ENCODE assay signal across 15 cellular contexts in genomic region chr5:178677429-178677828, GRCh38.
"Had no signal": no experiment of that assay in that cellular context is flagged by ENCODE, and none has a peak within 500 bp of the region (broad histone marks: within the 10 kb centered on the region; RNA-seq: fewer than 3 reads in every experiment).

No MANE protein-coding gene starts in this region.

- H3K4me2 ChIP-seq: neural progenitor cell had no signal

- DNase-seq: activated CD4-positive, alpha-beta T cell treated with anti-CD3 and anti-CD28 coated beads for 48 hours; activated naive CD4-positive, alpha-beta T cell; aorta; colonic mucosa; foreskin keratinocyte; heart right ventricle; midbrain; T1000 had no signal

- H3K79me2 ChIP-seq: parathyroid adenoma had no signal

- H3K27me3 ChIP-seq: cardiac muscle cell, colonic mucosa, foreskin keratinocyte, neural progenitor cell, tibial nerve had no signal

- H3K27ac ChIP-seq: cardiac muscle cell, colonic mucosa, foreskin keratinocyte, heart right ventricle, neural progenitor cell, parathyroid adenoma, skin epidermis, tibial nerve had no signal

- H3K4me3 ChIP-seq: cardiac muscle cell, colonic mucosa, heart right ventricle, neural progenitor cell, skin epidermis, tibial nerve had no signal

- ATAC-seq: foreskin keratinocyte; stimulated activated effector memory CD8-positive, alpha-beta T cell treated with anti-CD3 and anti-CD28 coated beads, Interleukin-12 subunit alpha, Interleukin-12 subunit beta, amount 100 ng/mL, for 72 hours; WTC11 had no signal

- H3K9me3 ChIP-seq: colonic mucosa, heart right ventricle had no signal

- H3K9ac ChIP-seq: neural progenitor cell, parathyroid adenoma had no signal

- H3K36me3 ChIP-seq: cardiac muscle cell, colonic mucosa, heart right ventricle, neural progenitor cell, tibial nerve had no signal

- H3K4me1 ChIP-seq: colonic mucosa, foreskin keratinocyte, heart right ventricle, neural progenitor cell, parathyroid adenoma, tibial nerve had no signal

- H2AFZ ChIP-seq: neural progenitor cell, parathyroid adenoma had no signal
